In the genomic region with DNA sequence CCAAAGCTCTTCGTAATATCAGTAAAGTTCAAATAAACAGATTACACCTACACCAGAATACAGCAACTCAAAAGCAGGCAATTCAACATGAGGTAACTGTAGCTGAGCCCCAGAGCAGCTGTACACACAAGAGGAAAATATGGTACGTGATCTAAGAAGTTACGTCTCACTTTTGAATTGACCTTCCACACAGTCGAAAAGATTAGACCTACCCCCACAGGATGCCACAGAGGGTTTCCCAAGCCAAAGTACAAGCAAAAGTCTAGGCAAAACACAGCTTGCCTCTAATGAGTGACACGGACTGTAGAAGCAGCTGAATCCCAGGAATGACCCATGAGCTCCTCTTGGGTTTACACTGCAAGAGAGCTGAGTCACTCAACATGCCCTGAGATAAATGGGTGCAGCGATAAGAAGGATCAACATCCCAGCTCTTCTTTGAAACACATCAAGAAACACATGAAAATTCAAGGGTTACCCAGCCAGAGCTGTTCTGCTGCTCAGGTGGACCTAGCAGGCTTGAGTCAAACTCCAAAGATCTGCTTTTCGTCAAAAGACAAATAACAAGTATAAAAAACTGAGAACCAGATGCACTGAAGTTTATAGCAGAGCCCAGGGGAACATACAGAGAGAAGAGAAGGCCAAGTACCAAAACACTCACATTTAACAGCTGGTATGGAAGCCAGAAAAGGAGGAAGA, we compare ENCODE assay signal across 11 cellular contexts. TPM values are rescaled to one million over a fixed set of nuclear protein-coding genes. Genes with fewer than 3 reads are reported as not detected.
DNase-seq lines count a peak whose midpoint lies in the region; ATAC-seq and TF ChIP-seq lines count a peak whose summit lies in the region.
"Had no signal": no experiment of that assay in that cellular context is flagged by ENCODE, and none has a peak within 500 bp of the region (broad histone marks: within the 10 kb centered on the region; RNA-seq: fewer than 3 reads in every experiment).

No MANE protein-coding gene starts in this region.

- H3K4me3 Mint-ChIP-seq in activated T-helper 2 cell treated with anti-CD3 and anti-CD28 coated beads, Interferon-gamma antibody, Interleukin-2, Interleukin-4, amounts not matched to agents 10 μg/mL and 5 μg/mL and 100 μg/mL, durations not matched to agents 14 hours and 24 hours and 36 hours (ENCODE audit: low read depth) = no peak overlapping the region

- H3K36me3 ChIP-seq in left ventricle myocardium inferior = no peaks in the 10 kb centered on the region
- H3K36me3 ChIP-seq: neutrophil had no signal

- H3K36me3 Mint-ChIP-seq in activated T-helper 2 cell treated with anti-CD3 and anti-CD28 coated beads, Interferon-gamma antibody, Interleukin-2, Interleukin-4, amounts not matched to agents 10 μg/mL and 5 μg/mL and 100 μg/mL, durations not matched to agents 14 hours and 24 hours and 36 hours (ENCODE audit: low read depth) = peaks cover 37% of the 10 kb centered on the region

- H3K9me3 Mint-ChIP-seq in activated T-helper 2 cell treated with anti-CD3 and anti-CD28 coated beads, Interferon-gamma antibody, Interleukin-2, Interleukin-4, amounts not matched to agents 10 μg/mL and 5 μg/mL and 100 μg/mL, durations not matched to agents 14 hours and 24 hours and 36 hours = no peaks in the 10 kb centered on the region

- H3K4me1 Mint-ChIP-seq in activated T-helper 2 cell treated with anti-CD3 and anti-CD28 coated beads, Interferon-gamma antibody, Interleukin-2, Interleukin-4, amounts not matched to agents 10 μg/mL and 5 μg/mL and 100 μg/mL, durations not matched to agents 14 hours and 24 hours and 36 hours (ENCODE audit: low read depth) = peaks cover 36% of the 10 kb centered on the region

- ATAC-seq in HG03108 (IDR thresholded peaks at IDR 0.05; ENCODE audit: unreplicated experiment) = no peak

- TF ChIP-seq CTCF in HL-60 (IDR thresholded peaks at IDR 0.05; ENCODE audit: insufficient read depth, low read length) (no peak), left ventricle myocardium inferior (IDR thresholded peaks at IDR 0.05; ENCODE audit: borderline replicate concordance) (no peak)

- no peaks in the 10 kb centered on the region for H3K27me3 Mint-ChIP-seq in activated T-helper 2 cell treated with anti-CD3 and anti-CD28 coated beads, Interferon-gamma antibody, Interleukin-2, Interleukin-4, amounts not matched to agents 10 μg/mL and 5 μg/mL and 100 μg/mL, durations not matched to agents 14 hours and 24 hours and 36 hours (ENCODE audit: low read depth)

- H3K27ac ChIP-seq in HL-60 (replicated peaks) (peak overlapping the region; percentile 79), left ventricle myocardium inferior (replicated peaks) (peak overlapping the region; percentile 86), skin epidermis (peak overlapping the region in 16 of 21 experiments; percentile 8 to 80 (median 58))
- H3K27ac ChIP-seq: neutrophil had no signal

- no peaks in the 10 kb centered on the region for H3K27me3 ChIP-seq in HL-60 (ENCODE audit: insufficient read depth, poor library complexity, severe bottlenecking)
- no peaks in the 10 kb centered on the region for H3K27me3 ChIP-seq in left ventricle myocardium inferior (ENCODE audit: low read depth)
- H3K27me3 ChIP-seq: neutrophil had no signal

- H3K27ac Mint-ChIP-seq in activated T-helper 2 cell treated with anti-CD3 and anti-CD28 coated beads, Interferon-gamma antibody, Interleukin-2, Interleukin-4, amounts not matched to agents 10 μg/mL and 5 μg/mL and 100 μg/mL, durations not matched to agents 14 hours and 24 hours and 36 hours = peak overlapping the region; percentile 23

- intact Hi-C loops in activated T-helper 2 cell treated with anti-CD3 and anti-CD28 coated beads, Interferon-gamma antibody, Interleukin-2, Interleukin-4, amounts not matched to agents 10 μg/mL and 5 μg/mL and 100 μg/mL, durations not matched to agents 14 hours and 24 hours and 36 hours (cut with micrococcal nuclease) = loop anchor here (5.0 kb wide), 1 partner anchor 55 kb away; no protein-coding TSS in a partner anchor
- intact Hi-C loops in left ventricle myocardium inferior (cut with micrococcal nuclease) = no loop called here

- DNase-seq in HL-60 (ENCODE audit: low read depth in 1 of 2, low spot score in 1 of 2) (no peak), left ventricle myocardium inferior (no peak), cerebellar cortex (ENCODE audit: low spot score) (no peak), C1 segment of cervical spinal cord (lab: John Stamatoyannopoulos, UW) (no peak), NCI-H1436 treated with DMSO at 0.1 percent for 48 hours (lab: John Stamatoyannopoulos, UW) (no peak)
- no peak for DNase-seq in activated T-helper 2 cell treated with anti-CD3 and anti-CD28 coated beads, Interferon-gamma antibody, Interleukin-2, Interleukin-4, amounts not matched to agents 10 μg/mL and 5 μg/mL and 100 μg/mL, durations not matched to agents 14 hours and 24 hours and 36 hours (ENCODE audit: low spot score)
- DNase-seq: amniotic stem cell, NCI-H526 treated with DMSO at 0.1 percent for 48 hours had no signal

- no peaks in the 10 kb centered on the region for H3K9me3 ChIP-seq in left ventricle myocardium inferior (replicated peaks)
- H3K9me3 ChIP-seq: neutrophil had no signal

- H3K4me3 ChIP-seq in HL-60 (replicated peaks; ENCODE audit: insufficient read depth, low read length) (no peak overlapping the region), left ventricle myocardium inferior (no peak overlapping the region), skin epidermis (no peak overlapping the region)

- H3K4me1 ChIP-seq in left ventricle myocardium inferior = peaks cover 100% of the 10 kb centered on the region

RNA-seq across cellular contexts. Expression of a gene that starts 9.7 kb away (rescaled TPM):
- 58.6 and 65.6 TPM in 2 replicates for total RNA-seq in activated T-helper 2 cell treated with anti-CD3 and anti-CD28 coated beads, Interferon-gamma antibody, Interleukin-2, Interleukin-4, amounts not matched to agents 10 μg/mL and 5 μg/mL and 100 μg/mL, durations not matched to agents 14 hours and 24 hours and 36 hours
- total RNA-seq in left ventricle myocardium inferior = 28.9 TPM
